Comparison of ENCODE assay signal across 2 cellular contexts in genomic region chr2:1283020-1283801, GRCh38.
TF ChIP-seq lines count a peak whose summit lies in the region.

No MANE protein-coding gene starts in this region.

TF ChIP-seq in H1, 55 proteins besides CTCF, POLR2A, EP300 and RAD21:
- TF ChIP-seq TCF12 (IDR thresholded peaks at IDR 0.05; ENCODE audit: low read depth, low read length) (no peak), KDM4A (IDR thresholded peaks at IDR 0.05; ENCODE audit: low read depth, low read length, severe bottlenecking) (no peak), RXRA (IDR thresholded peaks at IDR 0.05; ENCODE audit: insufficient read depth, low read depth, low read length) (no peak), EZH2 (IDR thresholded peaks at IDR 0.05; ENCODE audit: low read depth, low read length, severe bottlenecking) (no peak), CHD2 (IDR thresholded peaks at IDR 0.05; ENCODE audit: low read length) (no peak)

TF ChIP-seq in neural cell, 6 proteins besides CTCF, POLR2A, EP300 and RAD21:
- TF ChIP-seq EZH2 (IDR thresholded peaks at IDR 0.05; ENCODE audit: borderline replicate concordance, insufficient read depth, low read length, poor library complexity, severe bottlenecking) (no peak), TAF1 (IDR thresholded peaks at IDR 0.05; ENCODE audit: low read depth) (no peak), POLR2AphosphoS5 (IDR thresholded peaks at IDR 0.05) (no peak), REST (IDR thresholded peaks at IDR 0.05; ENCODE audit: borderline replicate concordance) (no peak), SMC3 (conservative IDR thresholded peaks at IDR 0.05; ENCODE audit: poor library complexity) (no peak), MXI1 (conservative IDR thresholded peaks at IDR 0.05; ENCODE audit: poor library complexity, severe bottlenecking) (no peak)
